ENCODE assay signal across 8 cellular contexts in the genomic region with DNA sequence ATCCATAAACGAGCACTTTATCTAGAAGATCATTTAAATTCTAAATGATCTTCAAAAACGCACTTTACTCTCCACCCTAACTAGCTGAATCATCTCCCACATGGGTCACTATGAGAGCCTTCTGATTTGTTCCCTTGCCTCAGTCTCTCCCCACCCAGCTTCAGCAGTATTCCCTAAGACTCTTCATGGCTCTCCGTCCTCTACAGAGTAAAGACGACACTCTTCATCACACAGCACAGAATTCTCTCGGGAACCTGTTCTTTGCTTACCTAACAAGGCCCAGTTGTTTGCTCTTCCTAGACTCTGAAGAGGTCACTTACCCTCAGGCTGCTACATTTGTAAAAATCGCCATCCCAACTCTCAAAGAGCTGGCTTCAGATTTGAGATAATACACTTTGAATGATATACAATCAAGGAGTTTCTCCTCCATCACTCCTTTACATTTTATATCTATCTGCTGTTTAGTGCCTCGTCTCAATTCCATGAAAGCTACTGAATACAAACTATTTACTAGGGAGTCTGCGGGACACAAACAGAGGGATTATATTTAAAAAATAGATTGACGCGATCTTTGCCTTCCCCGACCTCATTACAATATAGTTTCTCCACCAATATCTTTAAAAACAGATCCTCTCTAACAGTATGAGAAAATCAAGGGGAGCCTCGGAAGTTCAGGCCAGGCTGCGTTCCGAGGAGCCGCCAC. TPM values are rescaled to one million over a fixed set of nuclear protein-coding genes. Genes with fewer than 3 reads are reported as not detected.
A peak's percentile ranks its signal among the peaks of the same experiment; 100 is the strongest.
DNase-seq lines count a peak whose midpoint lies in the region; ATAC-seq and TF ChIP-seq lines count a peak whose summit lies in the region.

No MANE protein-coding gene starts in this region.

- no peak for TF ChIP-seq EP300 in transverse colon (IDR thresholded peaks at IDR 0.05; ENCODE audit: low read depth)

- peaks cover 18% of the 10 kb centered on the region for H3K36me3 Mint-ChIP-seq in activated naive CD8-positive, alpha-beta T cell treated with anti-CD3 and anti-CD28 coated beads, Interleukin-2, amount 50 U/mL, for 24 hours (ENCODE audit: low read depth)

- H3K27me3 ChIP-seq in HAP-1 (ENCODE audit: low read depth) (no peaks in the 10 kb centered on the region), transverse colon (no peaks in the 10 kb centered on the region)

- H3K27me3 Mint-ChIP-seq in activated naive CD8-positive, alpha-beta T cell treated with anti-CD3 and anti-CD28 coated beads, Interleukin-2, amount 50 U/mL, for 24 hours, result no peaks in the 10 kb centered on the region

- intact Hi-C loops in transverse colon (cut with DNase I; ENCODE audit: low total_unique reads), result no loop called here

- no peaks in the 10 kb centered on the region for H3K9me3 ChIP-seq in HAP-1
- no peaks in the 10 kb centered on the region for H3K9me3 ChIP-seq in transverse colon

- H3K4me1 ChIP-seq in HAP-1 (peaks cover 13% of the 10 kb centered on the region), transverse colon (peaks cover 3 to 29% (median 13%) of the 10 kb centered on the region in 4 donors)

- H3K27ac Mint-ChIP-seq in activated naive CD8-positive, alpha-beta T cell treated with anti-CD3 and anti-CD28 coated beads, Interleukin-2, amount 50 U/mL, for 24 hours, result peak overlapping the region; percentile 95

- H3K4me1 Mint-ChIP-seq in activated naive CD8-positive, alpha-beta T cell treated with anti-CD3 and anti-CD28 coated beads, Interleukin-2, amount 50 U/mL, for 24 hours, result peaks cover 53% of the 10 kb centered on the region

- H3K9me3 Mint-ChIP-seq in activated naive CD8-positive, alpha-beta T cell treated with anti-CD3 and anti-CD28 coated beads, Interleukin-2, amount 50 U/mL, for 24 hours, result no peaks in the 10 kb centered on the region

- no peak for DNase-seq in HAP-1 (ENCODE audit: low spot score in 2 of 2)
- no peak for DNase-seq in activated naive CD8-positive, alpha-beta T cell treated with anti-CD3 and anti-CD28 coated beads, Interleukin-2, amount 50 U/mL, for 24 hours
- peak; percentile 5 for DNase-seq in left kidney (ENCODE audit: low read depth, low spot score)
- DNase-seq in transverse colon, result no peak
- DNase-seq in medulla oblongata (ENCODE audit: extremely low spot score), result no peak
- no peak for DNase-seq in Kasumi-1 (lab: John Stamatoyannopoulos, UW)

- H3K36me3 ChIP-seq in HAP-1 (replicated peaks) (peaks cover 17% of the 10 kb centered on the region), transverse colon (no peaks in the 10 kb centered on the region)

- H3K4me3 ChIP-seq in HAP-1, result peak overlapping the region; percentile 93
- peak overlapping the region in 3 of 4 donors; percentile 73 to 97 (median 80) for H3K4me3 ChIP-seq in transverse colon

- H3K27ac ChIP-seq in 22Rv1 (peak overlapping the region; percentile 79), transverse colon (peak overlapping the region; percentile 96 to 100 (median 96))

- H3K4me3 Mint-ChIP-seq in activated naive CD8-positive, alpha-beta T cell treated with anti-CD3 and anti-CD28 coated beads, Interleukin-2, amount 50 U/mL, for 24 hours, result peak overlapping the region; percentile 88

- TF ChIP-seq POLR2A in transverse colon (IDR thresholded peaks at IDR 0.05), result no peak

- no peak for ATAC-seq in activated naive CD8-positive, alpha-beta T cell treated with anti-CD3 and anti-CD28 coated beads, Interleukin-2, amount 50 U/mL, for 24 hours
- ATAC-seq in GM19463 (IDR thresholded peaks at IDR 0.05; ENCODE audit: unreplicated experiment), result no peak

- 22 to 27% methylated on average over 7 to 15 of the region's 15 CpGs for WGBS in transverse colon (ENCODE audit: low coverage in 1 of 2), 2 donors

- TF ChIP-seq CTCF in 22Rv1 (IDR thresholded peaks at IDR 0.05), result no peak
- TF ChIP-seq CTCF in transverse colon (IDR thresholded peaks at IDR 0.05), result no peak

- in situ Hi-C loops in HAP-1 (cut with MboI; ENCODE audit: low sequenced_read_pairs), result loop anchor here (10.0 kb wide), 1 partner anchor 105 kb away; no protein-coding TSS in a partner anchor
- in situ Hi-C loops in transverse colon (cut with MboI; ENCODE audit: low pct_ligation_motif_present in 1 of 4, low pct_unique_long_range_greater_than_20kb in 1 of 4, low sequenced_read_pairs in 3 of 4), result loop anchor here in 1 of 4 donors (25.0 kb wide), 1 partner anchor 108 kb away; no protein-coding TSS in a partner anchor

RNA-seq across cellular contexts. Expression of a gene that starts 0.5 kb away (rescaled TPM):
- 10 to 100 TPM in 3 of 4 donors, 1 to 10 TPM in 1; 9.8 to 44.5 (median 23.9) TPM for total RNA-seq in transverse colon

RNA-seq across cellular contexts. Expression of a gene that starts 18.5 kb away (rescaled TPM):
- total RNA-seq in transverse colon, result 10 to 100 TPM; 10.9 to 21.7 (median 14.1) TPM

RNA-seq across cellular contexts. Expression of a gene that starts 18.5 kb away (rescaled TPM):
- 1 to 10 TPM in 1 of 4 donors, under 1 TPM in 1, not detected in 2; 0.96 to 1.9 TPM for total RNA-seq in transverse colon
